Comparison of ENCODE assay signal across 30 cellular contexts in the genomic region with DNA sequence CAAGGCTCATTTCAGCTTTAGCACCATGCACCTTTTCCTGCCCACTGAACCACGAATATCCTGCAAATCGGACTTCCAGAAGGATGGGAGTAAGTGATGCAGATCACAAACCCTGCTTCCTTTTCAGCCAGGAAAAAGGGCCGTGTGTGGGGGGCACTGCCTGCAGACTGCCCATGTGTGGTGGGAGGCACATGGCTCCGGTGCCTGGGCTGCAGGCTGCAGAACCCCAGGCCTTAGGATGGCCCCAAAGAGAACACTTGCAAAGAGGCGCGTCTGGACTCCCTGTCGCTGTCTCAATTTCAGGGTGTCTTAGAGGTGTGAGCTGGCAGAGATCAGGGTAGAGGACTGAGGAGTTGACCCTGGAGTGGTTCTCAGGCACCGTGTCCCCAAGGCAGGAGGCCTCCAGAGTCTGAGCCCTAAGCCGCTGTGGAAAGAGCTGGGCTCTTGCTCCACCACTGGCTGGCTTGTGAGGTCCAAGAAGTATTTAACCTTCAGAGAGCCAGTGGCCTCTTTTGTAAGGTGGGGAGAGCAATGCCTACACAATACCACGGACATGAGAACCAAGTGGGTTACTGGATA.
"Had no signal": no experiment of that assay in that cellular context is flagged by ENCODE, and none has a peak within 500 bp of the region (broad histone marks: within the 10 kb centered on the region; RNA-seq: fewer than 3 reads in every experiment).

No MANE protein-coding gene starts in this region.

- DNase-seq: activated CD4-positive, alpha-beta T cell treated with anti-CD3 and anti-CD28 coated beads for 36 hours; activated CD4-positive, alpha-beta T cell treated with anti-CD3 and anti-CD28 coated beads, Interleukin-2, amount 50 U/mL, for 1 hour; activated CD4-positive, alpha-beta T cell treated with anti-CD3 and anti-CD28 coated beads, Interleukin-2, amount 50 U/mL, for 48 hours; activated CD4-positive, CD25-positive, alpha-beta regulatory T cell; activated CD4-positive, CD25-positive, alpha-beta regulatory T cell treated with anti-CD3 and anti-CD28 coated beads, Interleukin-2, amount 50 U/mL, for 72 hours; activated CD8-positive, alpha-beta memory T cell treated with anti-CD3 and anti-CD28 coated beads for 24 hours; activated CD8-positive, alpha-beta T cell treated with anti-CD3 and anti-CD28 coated beads for 36 hours; activated effector memory CD4-positive, alpha-beta T cell treated with Interleukin-2 at 50 U/mL for 16 hours; activated gamma-delta T cell treated with Interleukin-2 at 50 U/mL for 16 hours; activated naive CD4-positive, alpha-beta T cell treated with anti-CD3 and anti-CD28 coated beads for 36 hours; activated naive CD8-positive, alpha-beta T cell treated with anti-CD3 and anti-CD28 coated beads, Interleukin-2, amount 10 ng/mL, durations not matched to agents 7 days and 5 days; activated T-cell treated with anti-CD3 and anti-CD28 coated beads, Interleukin-2, amount 50 U/mL, for 4 hours; amniotic stem cell; anterior cingulate cortex; brain microvascular endothelial cell; dermis blood vessel endothelial cell; effector CD4-positive, alpha-beta T cell; effector memory CD8-positive, alpha-beta T cell; erythroblast; esophagus squamous epithelium; foreskin melanocyte; T-helper 1 cell; T-helper 17 cell; T1000 had no signal

- H3K27ac Mint-ChIP-seq: activated CD4-positive, alpha-beta T cell treated with anti-CD3 and anti-CD28 coated beads for 36 hours; activated CD8-positive, alpha-beta T cell treated with anti-CD3 and anti-CD28 coated beads for 36 hours; activated naive CD4-positive, alpha-beta T cell treated with anti-CD3 and anti-CD28 coated beads for 36 hours; activated naive CD4-positive, alpha-beta T cell treated with anti-CD3 and anti-CD28 coated beads, Interleukin-2, amount 50 U/mL, for 24 hours; activated naive CD8-positive, alpha-beta T cell treated with anti-CD3 and anti-CD28 coated beads, Interleukin-2, amount 10 ng/mL, durations not matched to agents 7 days and 5 days; activated T-helper 17 cell treated with anti-CD3 and anti-CD28 coated beads, Interleukin-2, amount 50 U/mL, for 72 hours; effector memory CD8-positive, alpha-beta T cell; T-helper 17 cell; T-helper 2 cell treated with Interferon-gamma antibody and Interleukin-4, amounts not matched to agents 5 μg/mL and 100 μg/mL, for 36 hours had no signal

- H3K4me3 Mint-ChIP-seq: activated CD4-positive, alpha-beta T cell treated with anti-CD3 and anti-CD28 coated beads for 36 hours; activated CD8-positive, alpha-beta T cell treated with anti-CD3 and anti-CD28 coated beads for 36 hours; activated naive CD4-positive, alpha-beta T cell treated with anti-CD3 and anti-CD28 coated beads for 36 hours; activated naive CD4-positive, alpha-beta T cell treated with anti-CD3 and anti-CD28 coated beads, Interleukin-2, amount 50 U/mL, for 24 hours; activated naive CD8-positive, alpha-beta T cell treated with anti-CD3 and anti-CD28 coated beads, Interleukin-2, amount 10 ng/mL, durations not matched to agents 7 days and 5 days; activated T-cell treated with anti-CD3 and anti-CD28 coated beads, Interleukin-2, amount 50 U/mL, for 4 hours; activated T-helper 17 cell treated with anti-CD3 and anti-CD28 coated beads, Interleukin-2, amount 50 U/mL, for 72 hours; central memory CD8-positive, alpha-beta T cell; effector memory CD8-positive, alpha-beta T cell; T-helper 17 cell; T-helper 2 cell treated with Interferon-gamma antibody and Interleukin-4, amounts not matched to agents 5 μg/mL and 100 μg/mL, for 36 hours had no signal

- H3K9me3 ChIP-seq: esophagus squamous epithelium, gastroesophageal sphincter had no signal

- H3K36me3 ChIP-seq: brain microvascular endothelial cell, esophagus squamous epithelium, gastroesophageal sphincter had no signal

- H3K36me3 Mint-ChIP-seq: activated naive CD4-positive, alpha-beta T cell treated with anti-CD3 and anti-CD28 coated beads, Interleukin-2, amount 50 U/mL, for 24 hours; activated naive CD8-positive, alpha-beta T cell treated with anti-CD3 and anti-CD28 coated beads, Interleukin-2, amount 10 ng/mL, durations not matched to agents 7 days and 5 days had no signal

- H3K27ac ChIP-seq: brain microvascular endothelial cell, coronary artery, esophagus squamous epithelium, gastroesophageal sphincter had no signal

- H3K4me1 ChIP-seq: esophagus squamous epithelium, gastroesophageal sphincter had no signal

- H3K9me3 Mint-ChIP-seq: activated CD8-positive, alpha-beta T cell treated with anti-CD3 and anti-CD28 coated beads for 36 hours; activated naive CD4-positive, alpha-beta T cell treated with anti-CD3 and anti-CD28 coated beads for 36 hours; activated naive CD4-positive, alpha-beta T cell treated with anti-CD3 and anti-CD28 coated beads, Interleukin-2, amount 50 U/mL, for 24 hours; activated naive CD8-positive, alpha-beta T cell treated with anti-CD3 and anti-CD28 coated beads, Interleukin-2, amount 10 ng/mL, durations not matched to agents 7 days and 5 days; activated T-cell treated with anti-CD3 and anti-CD28 coated beads, Interleukin-2, amount 50 U/mL, for 4 hours; activated T-helper 17 cell treated with anti-CD3 and anti-CD28 coated beads, Interleukin-2, amount 50 U/mL, for 72 hours; central memory CD8-positive, alpha-beta T cell; effector memory CD8-positive, alpha-beta T cell; T-helper 2 cell treated with Interferon-gamma antibody and Interleukin-4, amounts not matched to agents 5 μg/mL and 100 μg/mL, for 36 hours had no signal

- H3K4me1 Mint-ChIP-seq: activated CD4-positive, alpha-beta T cell treated with anti-CD3 and anti-CD28 coated beads for 36 hours; activated naive CD8-positive, alpha-beta T cell treated with anti-CD3 and anti-CD28 coated beads, Interleukin-2, amount 10 ng/mL, durations not matched to agents 7 days and 5 days; activated T-helper 17 cell treated with anti-CD3 and anti-CD28 coated beads, Interleukin-2, amount 50 U/mL, for 72 hours; central memory CD8-positive, alpha-beta T cell had no signal

- H3K4me3 ChIP-seq: coronary artery, esophagus squamous epithelium, gastroesophageal sphincter had no signal

- H3K27me3 ChIP-seq: brain microvascular endothelial cell, esophagus squamous epithelium, gastroesophageal sphincter had no signal
